Comparison of ENCODE assay signal across 9 cellular contexts in genomic region chrX:51891821-51892551, GRCh38. TPM values are rescaled to one million over a fixed set of nuclear protein-coding genes. Genes with fewer than 3 reads are reported as not detected.
DNase-seq lines count a peak whose midpoint lies in the region; ATAC-seq and TF ChIP-seq lines count a peak whose summit lies in the region.
"Had no signal": no experiment of that assay in that cellular context is flagged by ENCODE, and none has a peak within 500 bp of the region (broad histone marks: within the 10 kb centered on the region; RNA-seq: fewer than 3 reads in every experiment).

No MANE protein-coding gene starts in this region.

- H3K14ac ChIP-seq in H9 (ENCODE audit: insufficient read depth, low read length): no peak overlapping the region

- no peaks in the 10 kb centered on the region for H3K79me1 ChIP-seq in H9 (ENCODE audit: insufficient read depth, low read depth, low read length, poor library complexity, severe bottlenecking)

- H3K18ac ChIP-seq in H9 (ENCODE audit: insufficient read length, low read depth, low read length): no peak overlapping the region

- H3K23me2 ChIP-seq in H9 (ENCODE audit: insufficient read length, low read depth, low read length, poor library complexity, severe bottlenecking): peaks cover 6% of the 10 kb centered on the region

- H4K8ac ChIP-seq in H9 (replicated peaks; ENCODE audit: insufficient read length, low read depth, low read length): no peak overlapping the region

- no peaks in the 10 kb centered on the region for H3K9me3 ChIP-seq in BLaER1 treated with 17β-estradiol and CSF1 and Interleukin-3, amounts not matched to agents 10 nM and 100 nM (replicated peaks in 1 of 11)
- no peaks in the 10 kb centered on the region for H3K9me3 ChIP-seq in H9 (ENCODE audit: control insufficient read depth, low read depth, low read length)

- no peak overlapping the region for H2BK20ac ChIP-seq in H9 (ENCODE audit: low read depth, low read length, poor library complexity, severe bottlenecking)

- no peak overlapping the region for H2BK12ac ChIP-seq in H9 (ENCODE audit: insufficient read length, low read depth, low read length)

- no peak overlapping the region for H3K23ac ChIP-seq in H9 (ENCODE audit: insufficient read length, low read depth, low read length)

- H3K56ac ChIP-seq in H9 (ENCODE audit: insufficient read length, low read depth, low read length): no peak overlapping the region

- ATAC-seq in HG03108 (IDR thresholded peaks at IDR 0.05; ENCODE audit: unreplicated experiment): peak; percentile 43
- ATAC-seq in left ventricle myocardium superior: peak; percentile 53
- ATAC-seq in HG03135 (IDR thresholded peaks at IDR 0.05; ENCODE audit: unreplicated experiment): no peak

- peaks cover 17 to 22% (median 17%) of the 10 kb centered on the region in 3 experiments for H3K36me3 Mint-ChIP-seq in H9 (ENCODE audit: insufficient read depth in 1 of 3, low read depth in 3 of 3)

- peak overlapping the region in 7 of 10 experiments; percentile 70 to 76 (median 74); a peak in 13 of 20 replicates for H3K4me3 ChIP-seq in BLaER1 treated with 17β-estradiol and CSF1 and Interleukin-3, amounts not matched to agents 10 nM and 100 nM

- no peak overlapping the region for H4K91ac ChIP-seq in H9 (ENCODE audit: insufficient read length, low read depth, low read length)

- H3K9me3 Mint-ChIP-seq in H9: peaks cover 66 to 67% of the 10 kb centered on the region in 2 experiments

- no peak overlapping the region for H2BK15ac ChIP-seq in H9 (ENCODE audit: low read depth, low read length)

- no peaks in the 10 kb centered on the region for H3K27me3 ChIP-seq in BLaER1 treated with 17β-estradiol and CSF1 and Interleukin-3, amounts not matched to agents 10 nM and 100 nM
- no peaks in the 10 kb centered on the region; the same call in 1 of the 2 replicates for H3K27me3 ChIP-seq in H9 (ENCODE audit: insufficient read depth, low read length)

- peaks cover 2% of the 10 kb centered on the region for H3K27me3 Mint-ChIP-seq in H9 (ENCODE audit: low read depth)

- H3K27ac ChIP-seq in BLaER1 treated with 17β-estradiol and CSF1 and Interleukin-3, amounts not matched to agents 10 nM and 100 nM: peak overlapping the region in 9 of 11 experiments; percentile 3 to 91 (median 80); a peak in 18 of 22 replicates
- peak overlapping the region; percentile 35 for H3K27ac ChIP-seq in VCaP
- no peak overlapping the region for H3K27ac ChIP-seq in H9 (ENCODE audit: insufficient read length, low read depth, low read length)
- H3K27ac ChIP-seq: epithelial cell of prostate had no signal

- H3K4me3 Mint-ChIP-seq in H9: no peak overlapping the region

- no peak overlapping the region for H2AFZ ChIP-seq in H9 (ENCODE audit: low read length)

- TF ChIP-seq CTCF in VCaP (conservative IDR thresholded peaks at IDR 0.05) (no peak), H9 (conservative IDR thresholded peaks at IDR 0.05) (no peak)

- peak overlapping the region in 9 of 11 experiments; percentile 8 to 82 (median 78); a peak in 17 of 22 replicates for H3K9ac ChIP-seq in BLaER1 treated with 17β-estradiol and CSF1 and Interleukin-3, amounts not matched to agents 10 nM and 100 nM
- H3K9ac ChIP-seq in H9 (ENCODE audit: extremely low read depth, insufficient read length, low read length): no peak overlapping the region

- H3K79me2 ChIP-seq in H9 (ENCODE audit: insufficient read depth, low read length): no peaks in the 10 kb centered on the region

- peaks cover 0 to 20% (median 13%) of the 10 kb centered on the region in 11 experiments; a peak in 17 of 22 replicates for H3K36me3 ChIP-seq in BLaER1 treated with 17β-estradiol and CSF1 and Interleukin-3, amounts not matched to agents 10 nM and 100 nM

- no peak overlapping the region for H4K5ac ChIP-seq in H9 (ENCODE audit: insufficient read length, low read depth, low read length)

- DNase-seq in left ventricle myocardium superior: peak; percentile 33
- peak; percentile 72 for DNase-seq in superior temporal gyrus (ENCODE audit: extremely low spot score)
- no peak for DNase-seq in activated T-cell treated with anti-CD3 and anti-CD28 coated beads, Interleukin-2, amount 50 U/mL, for 1 hour
- DNase-seq in H9: no peak

- H3K27ac Mint-ChIP-seq in H9: no peak overlapping the region

- no peak overlapping the region for H2BK120ac ChIP-seq in H9 (ENCODE audit: low read depth, low read length, poor library complexity, severe bottlenecking)

- no peak overlapping the region for H2BK5ac ChIP-seq in H9 (ENCODE audit: insufficient read length, low read length)

- intact Hi-C loops in left ventricle myocardium superior (cut with micrococcal nuclease): no loop called here

- H3K4ac ChIP-seq in H9 (ENCODE audit: low read depth, low read length): no peak overlapping the region

- H3T11ph ChIP-seq in H9 (ENCODE audit: low read length): no peak overlapping the region

- H4K20me1 ChIP-seq in BLaER1 treated with 17β-estradiol and CSF1 and Interleukin-3, amounts not matched to agents 10 nM and 100 nM: peaks cover 0 to 20% (median 8%) of the 10 kb centered on the region in 11 experiments; a peak in 8 of 22 replicates
- peaks cover 3% of the 10 kb centered on the region for H4K20me1 ChIP-seq in H9 (ENCODE audit: control insufficient read depth, insufficient read depth, insufficient read length)

- H3K4me1 ChIP-seq in BLaER1 treated with 17β-estradiol and CSF1 and Interleukin-3, amounts not matched to agents 10 nM and 100 nM: peaks cover 19 to 56% (median 46%) of the 10 kb centered on the region in 10 experiments; a peak in 19 of 20 replicates
- H3K4me1 ChIP-seq in H9 (ENCODE audit: insufficient read depth, low read length): peaks cover 2% of the 10 kb centered on the region; the same call in 1 of the 2 replicates

- H2AK5ac ChIP-seq in H9 (ENCODE audit: insufficient read length, low read length): no peak overlapping the region

- H3K4me1 Mint-ChIP-seq in H9: peaks cover 8 to 11% of the 10 kb centered on the region in 2 experiments

- peak overlapping the region; percentile 65 to 97 (median 85); a peak in 21 of 22 replicates for H3K4me2 ChIP-seq in BLaER1 treated with 17β-estradiol and CSF1 and Interleukin-3, amounts not matched to agents 10 nM and 100 nM
- no peak overlapping the region for H3K4me2 ChIP-seq in H9 (ENCODE audit: insufficient read depth, insufficient read length, low read length)

- WGBS in H9 (ENCODE audit: extremely low coverage, insufficient read length, low lambda C conversion rate): no CpG with 5 or more reads among the region's 6 CpGs

RNA-seq across cellular contexts. Expression of gene MAGED1, which starts 1.4 kb away (rescaled TPM):
- total RNA-seq in left ventricle myocardium superior: 68.3 TPM
- 163 and 169 TPM in 2 replicates for total RNA-seq in H9 (2021)

Comparison
In these comparisons a context has a peak if more than half of its experiments do, and no peak if none do; other contexts are left out.
1. DNase-seq: peak in left ventricle myocardium superior (single experiment) and superior temporal gyrus (single experiment); none in activated T-cell treated with anti-CD3 and anti-CD28 coated beads, Interleukin-2, amount 50 U/mL, for 1 hour (single experiment) and H9 (single experiment).